ENCODE assay signal across 16 cellular contexts in genomic region chr3:4520013-4520881, GRCh38. TPM values are rescaled to one million over a fixed set of nuclear protein-coding genes. Genes with fewer than 3 reads are reported as not detected.
DNase-seq lines count a peak whose midpoint lies in the region; ATAC-seq and TF ChIP-seq lines count a peak whose summit lies in the region.
"Had no signal": no experiment of that assay in that cellular context is flagged by ENCODE, and none has a peak within 500 bp of the region (broad histone marks: within the 10 kb centered on the region; RNA-seq: fewer than 3 reads in every experiment).

No MANE protein-coding gene starts in this region.

- peaks cover 10% of the 10 kb centered on the region for H3K36me3 Mint-ChIP-seq in activated naive CD4-positive, alpha-beta T cell treated with anti-CD3 and anti-CD28 coated beads, Interleukin-2, amount 50 U/mL, for 24 hours
- peaks cover 7% of the 10 kb centered on the region for H3K36me3 Mint-ChIP-seq in activated naive CD4-positive, alpha-beta T cell treated with anti-CD3 and anti-CD28 coated beads for 36 hours (ENCODE audit: low read depth)
- peaks cover 6% of the 10 kb centered on the region for H3K36me3 Mint-ChIP-seq in T-helper 17 cell (ENCODE audit: low read depth)
- H3K36me3 Mint-ChIP-seq in effector memory CD8-positive, alpha-beta T cell (ENCODE audit: insufficient read depth), result peaks cover 13% of the 10 kb centered on the region

- H3K36me3 ChIP-seq in stomach, result peaks cover 0 to 16% (median 0%) of the 10 kb centered on the region in 4 donors

- CTCF ChIA-PET in activated naive CD4-positive, alpha-beta T cell treated with anti-CD3 and anti-CD28 coated beads for 36 hours (lab: Charles Lee), result interaction anchor here (0.8 to 5.6 kb wide), 14 partner anchors 14 to 169 kb away, joined by 3 to 38 read pairs (median 5); partner anchors contain the start of gene ITPR1

- 28 to 48% (median 47%) methylated on average over 5 of the region's 5 CpGs for whole genome bisulfite sequencing in stomach, 5 donors

- H3K4me1 Mint-ChIP-seq in activated naive CD4-positive, alpha-beta T cell treated with anti-CD3 and anti-CD28 coated beads, Interleukin-2, amount 50 U/mL, for 24 hours, result peaks cover 48% of the 10 kb centered on the region
- peaks cover 40% of the 10 kb centered on the region for H3K4me1 Mint-ChIP-seq in activated naive CD4-positive, alpha-beta T cell treated with anti-CD3 and anti-CD28 coated beads for 36 hours (ENCODE audit: low read depth)
- H3K4me1 Mint-ChIP-seq in T-helper 17 cell, result peaks cover 46% of the 10 kb centered on the region
- peaks cover 22 to 33% of the 10 kb centered on the region in 2 donors for H3K4me1 Mint-ChIP-seq in effector memory CD8-positive, alpha-beta T cell (ENCODE audit: low read depth in 2 of 2)

- H3K4me3 ChIP-seq in stomach, result no peak overlapping the region

- H3K27me3 Mint-ChIP-seq in activated naive CD4-positive, alpha-beta T cell treated with anti-CD3 and anti-CD28 coated beads, Interleukin-2, amount 50 U/mL, for 24 hours, result no peaks in the 10 kb centered on the region
- H3K27me3 Mint-ChIP-seq in activated naive CD4-positive, alpha-beta T cell treated with anti-CD3 and anti-CD28 coated beads for 36 hours (ENCODE audit: low read depth), result no peaks in the 10 kb centered on the region
- no peaks in the 10 kb centered on the region for H3K27me3 Mint-ChIP-seq in T-helper 17 cell
- no peaks in the 10 kb centered on the region for H3K27me3 Mint-ChIP-seq in effector memory CD8-positive, alpha-beta T cell

- H3K9me3 Mint-ChIP-seq in activated naive CD4-positive, alpha-beta T cell treated with anti-CD3 and anti-CD28 coated beads, Interleukin-2, amount 50 U/mL, for 24 hours, result no peaks in the 10 kb centered on the region
- H3K9me3 Mint-ChIP-seq in activated naive CD4-positive, alpha-beta T cell treated with anti-CD3 and anti-CD28 coated beads for 36 hours, result no peaks in the 10 kb centered on the region
- H3K9me3 Mint-ChIP-seq in effector memory CD8-positive, alpha-beta T cell, result no peaks in the 10 kb centered on the region

- no peaks in the 10 kb centered on the region for H3K27me3 ChIP-seq in stomach

- no peak for TF ChIP-seq POLR2A in stomach (IDR thresholded peaks at IDR 0.05)

- ATAC-seq in T-helper 17 cell (no peak), HG03571 (IDR thresholded peaks at IDR 0.05; ENCODE audit: unreplicated experiment) (no peak)
- ATAC-seq in effector memory CD8-positive, alpha-beta T cell (replicated peaks), result no peak

- H3K9me3 ChIP-seq in T-helper 17 cell (ENCODE audit: control insufficient read depth, low read length, poor library complexity, severe bottlenecking), result no peaks in the 10 kb centered on the region
- no peaks in the 10 kb centered on the region for H3K9me3 ChIP-seq in stomach

- H3K4me3 Mint-ChIP-seq in activated naive CD4-positive, alpha-beta T cell treated with anti-CD3 and anti-CD28 coated beads, Interleukin-2, amount 50 U/mL, for 24 hours, result no peak overlapping the region
- no peak overlapping the region for H3K4me3 Mint-ChIP-seq in activated naive CD4-positive, alpha-beta T cell treated with anti-CD3 and anti-CD28 coated beads for 36 hours
- H3K4me3 Mint-ChIP-seq in T-helper 17 cell, result peak overlapping the region; percentile 77
- peak overlapping the region in 1 of 2 donors; percentile 72 for H3K4me3 Mint-ChIP-seq in effector memory CD8-positive, alpha-beta T cell

- peak overlapping the region; percentile 53 for H3K27ac Mint-ChIP-seq in activated naive CD4-positive, alpha-beta T cell treated with anti-CD3 and anti-CD28 coated beads, Interleukin-2, amount 50 U/mL, for 24 hours
- no peak overlapping the region for H3K27ac Mint-ChIP-seq in activated naive CD4-positive, alpha-beta T cell treated with anti-CD3 and anti-CD28 coated beads for 36 hours
- H3K27ac Mint-ChIP-seq in T-helper 17 cell, result peak overlapping the region; percentile 83
- peak overlapping the region; percentile 94 to 97 for H3K27ac Mint-ChIP-seq in effector memory CD8-positive, alpha-beta T cell

- no peak for TF ChIP-seq CTCF in stomach (IDR thresholded peaks at IDR 0.05)

- peak overlapping the region in 4 of 5 donors; percentile 32 to 53 (median 46) for H3K27ac ChIP-seq in stomach

- TF ChIP-seq EP300 in stomach (IDR thresholded peaks at IDR 0.05), result no peak

- intact Hi-C loops in activated naive CD4-positive, alpha-beta T cell treated with anti-CD3 and anti-CD28 coated beads for 36 hours (cut with micrococcal nuclease), result no loop called here
- intact Hi-C loops in stomach (cut with DNase I; ENCODE audit: low total_unique reads), result no loop called here

- peaks cover 14 to 66% (median 49%) of the 10 kb centered on the region in 4 donors for H3K4me1 ChIP-seq in stomach

- no peak for DNase-seq in activated naive CD4-positive, alpha-beta T cell treated with anti-CD3 and anti-CD28 coated beads for 36 hours
- DNase-seq in T-helper 17 cell (no peak), stomach (no peak), HCEC 1CT (no peak), SW480 (ENCODE audit: low spot score) (no peak)
- DNase-seq in effector memory CD8-positive, alpha-beta T cell, result no peak
- DNase-seq: activated CD4-positive, CD25-positive, alpha-beta regulatory T cell; activated T-cell treated with anti-CD3 and anti-CD28 coated beads, Interleukin-2, amount 50 U/mL, for 1 hour; effector memory CD4-positive, alpha-beta T cell; midbrain; NCI-H1694 treated with DMSO at 0.1 percent for 48 hours; posterior cingulate gyrus; Right ventricle myocardium superior; stimulated activated CD4-positive, alpha-beta T cell treated with anti-CD3 and anti-CD28 coated beads, Interleukin-12 subunit alpha, Interleukin-12 subunit beta, amount 100 ng/mL, for 4 hours had no signal

RNA-seq across cellular contexts. Expression of gene ITPR1, which starts 27.1 kb away (rescaled TPM):
- 10 to 100 TPM; 38.5 to 41.1 TPM for total RNA-seq in activated naive CD4-positive, alpha-beta T cell treated with anti-CD3 and anti-CD28 coated beads for 36 hours
- total RNA-seq in T-helper 17 cell, result 100 to 1,000 TPM in 1 of 2 donors, 10 to 100 TPM in 1; 92.0 to 102 TPM
- 100 to 1,000 TPM in 2 of 5 donors, 10 to 100 TPM in 3; 23.2 to 192 (median 50.3) TPM for total RNA-seq in stomach
- polyA plus RNA-seq in stomach, result 10 to 100 TPM in 2 of 3 donors, 1 to 10 TPM in 1; 6.6 to 13.2 (median 11.8) TPM

RNA-seq across cellular contexts. Expression of gene SUMF1, which starts 53.2 kb away (rescaled TPM):
- total RNA-seq in activated naive CD4-positive, alpha-beta T cell treated with anti-CD3 and anti-CD28 coated beads for 36 hours, result 1 to 10 TPM; 3.9 to 5.0 TPM
- total RNA-seq in T-helper 17 cell (10 to 100 TPM; 13.1 to 15.3 TPM), stomach (100 to 1,000 TPM in 3 of 5 donors, 10 to 100 TPM in 1, 1 to 10 TPM in 1; 9.8 to 170 (median 106) TPM)
- polyA plus RNA-seq in stomach, result 10 to 100 TPM in 2 of 3 donors, 1 to 10 TPM in 1; 5.3 to 14.4 (median 12.2) TPM
